In genomic region chr17:10117085-10117484, GRCh38 we compare ENCODE assay signal across 16 cellular contexts.
DNase-seq lines count a peak whose midpoint lies in the region; ATAC-seq and TF ChIP-seq lines count a peak whose summit lies in the region.
"Had no signal": no experiment of that assay in that cellular context is flagged by ENCODE, and none has a peak within 500 bp of the region (broad histone marks: within the 10 kb centered on the region; RNA-seq: fewer than 3 reads in every experiment).

No MANE protein-coding gene starts in this region.

- dilution Hi-C loops in mammary epithelial cell (cut with HindIII; ENCODE audit: low sequenced_read_pairs), result no loop called here

- no peaks in the 10 kb centered on the region for H3K79me2 ChIP-seq in mammary epithelial cell (ENCODE audit: insufficient read depth, low read length)

- peaks cover 0 to 14% of the 10 kb centered on the region in 2 donors for H3K27me3 Mint-ChIP-seq in T-cell
- H3K27me3 Mint-ChIP-seq in mesothelial cell of epicardium (ENCODE audit: low read depth), result no peaks in the 10 kb centered on the region

- H3K4me3 Mint-ChIP-seq in T-cell (peak overlapping the region in 1 of 3 donors; percentile 5), mesothelial cell of epicardium (no peak overlapping the region)
- H3K4me3 Mint-ChIP-seq: activated CD4-positive, alpha-beta memory T cell treated with anti-CD3 and anti-CD28 coated beads for 36 hours; activated naive CD8-positive, alpha-beta T cell treated with anti-CD3 and anti-CD28 coated beads, Interleukin-2, amount 10 ng/mL, durations not matched to agents 7 days and 5 days; activated T-cell treated with anti-CD3 and anti-CD28 coated beads, Interleukin-2, amount 50 U/mL, for 4 hours had no signal

- intact Hi-C loops in breast epithelium (cut with DNase I; ENCODE audit: low total_unique reads), result no loop called here
- intact Hi-C loops in mammary epithelial cell (cut with micrococcal nuclease), result no loop called here
- intact Hi-C loops in transverse colon (cut with DNase I; ENCODE audit: low total_unique reads), result no loop called here
- intact Hi-C loops in ascending aorta (cut with DNase I), result no loop called here

- POLR2A ChIA-PET in T-cell (lab: Charles Lee), result no interaction called here

- H4K20me1 ChIP-seq in mammary epithelial cell (ENCODE audit: insufficient read depth, low read length), result no peaks in the 10 kb centered on the region

- BruUV-seq in mammary epithelial cell (replicated peaks; lab: Mats Ljungman, UMichigan), result no TSS peak

- WGBS in mammary epithelial cell (ENCODE audit: low coverage, missing lambda C conversion rate), result 94% methylated on average over 3 of the region's 4 CpGs
- 80 to 83% methylated on average over 3 to 4 of the region's 4 CpGs for WGBS in transverse colon (ENCODE audit: low coverage in 1 of 2), 2 donors

- H2AFZ ChIP-seq in mammary epithelial cell (ENCODE audit: low read depth, low read length), result no peak overlapping the region

- H3K27me3 ChIP-seq in breast epithelium (no peaks in the 10 kb centered on the region), mammary epithelial cell (ENCODE audit: insufficient read depth, low read length) (no peaks in the 10 kb centered on the region), transverse colon (no peaks in the 10 kb centered on the region), ascending aorta (no peaks in the 10 kb centered on the region)

- in situ Hi-C loops in mammary epithelial cell (cut with MboI; ENCODE audit: low sequenced_read_pairs in 2 of 2) (loop anchor here in 1 of 2 donors (25.0 kb wide), 1 partner anchor 195 kb away; no protein-coding TSS in a partner anchor), transverse colon (cut with MboI; ENCODE audit: low pct_ligation_motif_present in 1 of 4, low pct_unique_long_range_greater_than_20kb in 1 of 4, low sequenced_read_pairs in 3 of 4) (no loop called here)

- H3K9ac ChIP-seq in mammary epithelial cell (ENCODE audit: insufficient read depth, low read length), result no peak overlapping the region
- H3K9ac ChIP-seq: SK-N-SH had no signal

- no peak overlapping the region for H3K4me2 ChIP-seq in mammary epithelial cell (ENCODE audit: insufficient read depth, low read depth, low read length)
- H3K4me2 ChIP-seq: SK-N-SH had no signal

- peaks cover 63 to 89% (median 82%) of the 10 kb centered on the region in 3 donors for H3K4me1 Mint-ChIP-seq in T-cell
- peaks cover 86% of the 10 kb centered on the region for H3K4me1 Mint-ChIP-seq in mesothelial cell of epicardium

- no peak for TF ChIP-seq CTCF in breast epithelium (IDR thresholded peaks at IDR 0.05)
- TF ChIP-seq CTCF in mammary epithelial cell (conservative IDR thresholded peaks at IDR 0.05 in 1 of 2, IDR thresholded peaks at IDR 0.05 in 1 of 2; ENCODE audit: extremely low read depth in 1 of 2, insufficient read depth in 1 of 2, low read depth in 1 of 2, low read length in 2 of 2), result no peak
- no peak for TF ChIP-seq CTCF in mesothelial cell of epicardium (IDR thresholded peaks at IDR 0.05; ENCODE audit: unreplicated experiment)
- no peak for TF ChIP-seq CTCF in transverse colon (IDR thresholded peaks at IDR 0.05)
- TF ChIP-seq CTCF in ascending aorta (IDR thresholded peaks at IDR 0.05), result no peak

- peak overlapping the region; percentile 17 to 99 for H3K27ac ChIP-seq in breast epithelium
- H3K27ac ChIP-seq in mammary epithelial cell (ENCODE audit: insufficient read depth, low read depth, low read length), result no peak overlapping the region
- peak overlapping the region in 3 of 4 donors; percentile 8 to 15 (median 12) for H3K27ac ChIP-seq in transverse colon
- H3K27ac ChIP-seq in ascending aorta, result no peak overlapping the region

- H3K9me3 Mint-ChIP-seq in T-cell (no peaks in the 10 kb centered on the region), mesothelial cell of epicardium (peaks cover 10% of the 10 kb centered on the region)
- H3K9me3 Mint-ChIP-seq: activated CD4-positive, alpha-beta memory T cell treated with anti-CD3 and anti-CD28 coated beads for 36 hours; activated naive CD8-positive, alpha-beta T cell treated with anti-CD3 and anti-CD28 coated beads, Interleukin-2, amount 10 ng/mL, durations not matched to agents 7 days and 5 days; activated T-cell treated with anti-CD3 and anti-CD28 coated beads, Interleukin-2, amount 50 U/mL, for 4 hours had no signal

- no peak for TF ChIP-seq POLR2A in breast epithelium (IDR thresholded peaks at IDR 0.05)
- TF ChIP-seq POLR2A in transverse colon (IDR thresholded peaks at IDR 0.05), result no peak

- no peak overlapping the region for H3K4me3 ChIP-seq in breast epithelium
- no peak overlapping the region for H3K4me3 ChIP-seq in mammary epithelial cell (replicated peaks in 1 of 3; ENCODE audit: insufficient read depth in 1 of 3, low read depth in 2 of 3, low read length in 3 of 3)
- no peak overlapping the region for H3K4me3 ChIP-seq in transverse colon
- H3K4me3 ChIP-seq in ascending aorta, result no peak overlapping the region
- H3K4me3 ChIP-seq: HAP-1 had no signal

- H3K9me3 ChIP-seq in breast epithelium (no peaks in the 10 kb centered on the region), mammary epithelial cell (replicated peaks; ENCODE audit: insufficient read depth, low read length) (peaks cover 7% of the 10 kb centered on the region), transverse colon (no peaks in the 10 kb centered on the region), ascending aorta (no peaks in the 10 kb centered on the region)
- H3K9me3 ChIP-seq: SK-N-SH had no signal

- DNase-seq in breast epithelium (ENCODE audit: low spot score in 2 of 2) (no peak), mammary epithelial cell (no peak), T-cell (no peak), mesothelial cell of epicardium (ENCODE audit: low spot score in 2 of 2, unreplicated experiment in 2 of 2) (no peak), transverse colon (no peak), foreskin melanocyte (no peak), ascending aorta (ENCODE audit: low spot score in 2 of 2) (no peak), germinal center (ENCODE audit: low spot score) (no peak)
- DNase-seq: 8988T; activated CD4-positive, alpha-beta memory T cell treated with anti-CD3 and anti-CD28 coated beads for 36 hours; activated naive CD8-positive, alpha-beta T cell treated with anti-CD3 and anti-CD28 coated beads, Interleukin-2, amount 10 ng/mL, durations not matched to agents 7 days and 5 days; activated T-cell treated with anti-CD3 and anti-CD28 coated beads, Interleukin-2, amount 50 U/mL, for 4 hours; effector CD8-positive, alpha-beta T cell; kidney; SK-N-SH had no signal

- H3K4me1 ChIP-seq in breast epithelium (peaks cover 20 to 29% of the 10 kb centered on the region in 2 donors), mammary epithelial cell (ENCODE audit: insufficient read depth, low read length) (peaks cover 4% of the 10 kb centered on the region), transverse colon (peaks cover 6 to 45% (median 19%) of the 10 kb centered on the region in 4 donors), ascending aorta (peaks cover 3% of the 10 kb centered on the region in 2 donors)
- H3K4me1 ChIP-seq: HAP-1 had no signal

- ATAC-seq in T-cell (replicated peaks in 1 of 4), result no peak
- ATAC-seq: activated T-cell treated with anti-CD3 and anti-CD28 coated beads, Interleukin-2, amount 50 U/mL, for 4 hours had no signal

- CTCF ChIA-PET in mammary epithelial cell (lab: Charles Lee; ENCODE audit: low non-redundant PET) (no interaction called here), T-cell (lab: Charles Lee) (no interaction called here)

- H3K36me3 ChIP-seq in breast epithelium (no peaks in the 10 kb centered on the region), mammary epithelial cell (ENCODE audit: insufficient read depth, low read length) (no peaks in the 10 kb centered on the region), transverse colon (no peaks in the 10 kb centered on the region), ascending aorta (no peaks in the 10 kb centered on the region)
- H3K36me3 ChIP-seq: HAP-1 had no signal

- no peaks in the 10 kb centered on the region for H3K36me3 Mint-ChIP-seq in T-cell
- H3K36me3 Mint-ChIP-seq in mesothelial cell of epicardium, result peaks cover 4% of the 10 kb centered on the region
- H3K36me3 Mint-ChIP-seq: activated CD4-positive, alpha-beta memory T cell treated with anti-CD3 and anti-CD28 coated beads for 36 hours; activated naive CD8-positive, alpha-beta T cell treated with anti-CD3 and anti-CD28 coated beads, Interleukin-2, amount 10 ng/mL, durations not matched to agents 7 days and 5 days had no signal

- no peak for TF ChIP-seq EP300 in transverse colon (IDR thresholded peaks at IDR 0.05; ENCODE audit: low read depth)

- H3K27ac Mint-ChIP-seq in T-cell (peak overlapping the region; percentile 33 to 60), mesothelial cell of epicardium (peak overlapping the region; percentile 31)
- H3K27ac Mint-ChIP-seq: activated CD4-positive, alpha-beta memory T cell treated with anti-CD3 and anti-CD28 coated beads for 36 hours; activated naive CD8-positive, alpha-beta T cell treated with anti-CD3 and anti-CD28 coated beads, Interleukin-2, amount 10 ng/mL, durations not matched to agents 7 days and 5 days had no signal

Comparison
In these comparisons a context has a peak if more than half of its experiments do, and no peak if none do; other contexts are left out.
1. H3K27ac ChIP-seq: peak in breast epithelium (2 of 2) and transverse colon (3 of 4); none in mammary epithelial cell (single experiment) and ascending aorta (0 of 2).